In the genomic region with DNA sequence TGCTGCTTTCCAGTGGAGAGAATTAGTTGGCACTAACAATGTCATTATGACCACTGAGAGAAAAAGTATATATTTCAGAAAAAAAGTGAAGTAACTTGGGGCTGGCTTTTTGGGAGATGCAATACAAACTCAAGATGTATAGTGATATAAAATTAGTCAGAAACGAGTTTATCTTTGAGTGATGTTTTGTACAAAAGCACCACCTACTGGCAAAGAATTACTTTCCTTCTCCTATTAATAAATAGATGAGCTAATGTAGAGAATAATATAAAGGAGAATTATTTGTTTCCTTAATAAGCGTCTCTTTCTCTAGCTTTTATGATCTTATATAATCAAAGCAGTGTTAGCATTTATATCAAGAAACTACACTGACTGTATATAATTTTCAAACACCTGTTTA, we compare ENCODE assay signal across 10 cellular contexts.
A peak's percentile ranks its signal among the peaks of the same experiment; 100 is the strongest.
DNase-seq lines count a peak whose midpoint lies in the region; ATAC-seq, FAIRE-seq and TF ChIP-seq lines count a peak whose summit lies in the region.
"Had no signal": no experiment of that assay in that cellular context is flagged by ENCODE, and none has a peak within 500 bp of the region (broad histone marks: within the 10 kb centered on the region; RNA-seq: fewer than 3 reads in every experiment).

No MANE protein-coding gene starts in this region.

- RAD21 ChIA-PET in GM12878 (lab: Charles Lee; ENCODE audit: unreplicated experiment): interaction anchor here (0.7 to 24.9 kb wide), 7 partner anchors 10 to 943 kb away, joined by 3 to 594 read pairs (median 3); no protein-coding TSS in a partner anchor

- peak; percentile 12 for DNase-seq in HT1080 (ENCODE audit: low read depth)
- DNase-seq in GM12878 (ENCODE audit: low read depth, low spot score): no peak
- DNase-seq in right lobe of liver: no peak
- no peak for DNase-seq in activated CD4-positive, CD25-positive, alpha-beta regulatory T cell treated with anti-CD3 and anti-CD28 coated beads, Interleukin-2, amount 50 U/mL, for 72 hours
- no peak for DNase-seq in T-helper 9 cell
- DNase-seq in pancreas: no peak
- DNase-seq in SK-N-DZ (ENCODE audit: low spot score): no peak

- ATAC-seq in GM12878: peak; percentile 34; the same call in 2 of the 3 replicates
- peak in 1 of 4 donors; percentile 37 for ATAC-seq in right lobe of liver
- no peak for ATAC-seq in pancreas
- ATAC-seq: activated CD4-positive, CD25-positive, alpha-beta regulatory T cell treated with anti-CD3 and anti-CD28 coated beads, Interleukin-2, amount 50 U/mL, for 24 hours had no signal

- no TSS peak for BruUV-seq in GM12878 (replicated peaks; lab: Mats Ljungman, UMichigan)

- no peaks in the 10 kb centered on the region; the same call in none of the 2 replicates for H3K79me2 ChIP-seq in GM12878 (ENCODE audit: control insufficient read depth, insufficient read depth, low read length)
- H3K79me2 ChIP-seq: parathyroid adenoma had no signal

- in situ Hi-C loops in GM12878 (cut with MboI): loop anchor here (5.0 kb wide), 1 partner anchor 1543 kb away; no protein-coding TSS in a partner anchor

- H3K4me1 ChIP-seq in GM12878 (ENCODE audit: control insufficient read depth, insufficient read depth, low read length) (no peaks in the 10 kb centered on the region), right lobe of liver (no peaks in the 10 kb centered on the region), pancreas (no peaks in the 10 kb centered on the region)
- H3K4me1 ChIP-seq: parathyroid adenoma had no signal

- H3K4me3 ChIP-seq in GM12878: no peak overlapping the region
- no peak overlapping the region for H3K4me3 ChIP-seq in right lobe of liver
- H3K4me3 ChIP-seq in pancreas: no peak overlapping the region

- intact Hi-C loops in GM12878 (cut with micrococcal nuclease; ENCODE audit: unreplicated experiment): loop anchor here (10.0 kb wide), 1 partner anchor 1211 kb away; no protein-coding TSS in a partner anchor
- intact Hi-C loops in right lobe of liver (cut with DNase I): no loop called here
- intact Hi-C loops in pancreas (cut with DNase I): no loop called here

- no peak overlapping the region for H3K4me2 ChIP-seq in GM12878 (ENCODE audit: control insufficient read depth, insufficient read depth)

- no peak overlapping the region for H3K27ac ChIP-seq in C4-2B
- no peak overlapping the region for H3K27ac ChIP-seq in GM12878 (ENCODE audit: control insufficient read depth, insufficient read depth)
- no peak overlapping the region for H3K27ac ChIP-seq in right lobe of liver
- H3K27ac ChIP-seq in pancreas: no peak overlapping the region
- H3K27ac ChIP-seq: parathyroid adenoma had no signal

- TF ChIP-seq CTCF in C4-2B (conservative IDR thresholded peaks at IDR 0.05) (peak; percentile 72), GM12878 (IDR thresholded peaks at IDR 0.05 in 2 of 3, conservative IDR thresholded peaks at IDR 0.05 in 1 of 3; ENCODE audit: control insufficient read depth in 2 of 3, extremely low read depth in 1 of 3, insufficient read depth in 1 of 3, low read depth in 3 of 3, low read length in 3 of 3) (peak in 1 of 3 experiments; percentile 13; a peak in 2 of 6 replicates), right lobe of liver (IDR thresholded peaks at IDR 0.05) (peak; percentile 25 to 49 (median 39)), pancreas (IDR thresholded peaks at IDR 0.05) (no peak)

- H2AFZ ChIP-seq in GM12878 (ENCODE audit: control insufficient read depth, low read depth, low read length): no peak overlapping the region
- H2AFZ ChIP-seq: parathyroid adenoma had no signal

- CTCF ChIA-PET in GM12878 (lab: Yijun Ruan, JAX): interaction anchor here (0.6 to 8.1 kb wide), 18 partner anchors 10 to 1545 kb away, joined by 3 to 114 read pairs (median 3); no protein-coding TSS in a partner anchor

- SMC1A ChIA-PET in GM12878 (lab: Charles Lee; ENCODE audit: uncharacterized antibody, unreplicated experiment): interaction anchor here (0.6 to 22.4 kb wide), 13 partner anchors 13 to 1646 kb away, joined by 3 to 591 read pairs (median 3); no protein-coding TSS in a partner anchor

- 52% methylated on average over 2 of the region's 2 CpGs for WGBS in GM12878 (ENCODE audit: insufficient coverage, insufficient replicate concordance, low lambda C conversion rate, missing lambda C conversion rate)
- WGBS in right lobe of liver (ENCODE audit: insufficient coverage, low coverage, low lambda C conversion rate, missing lambda C conversion rate): 11% methylated on average over 2 of the region's 2 CpGs
- WGBS in pancreas, 2 donors: 17 to 22% methylated on average over 2 of the region's 2 CpGs

- POLR2A ChIA-PET in GM12878 (lab: Charles Lee): no interaction called here

- FAIRE-seq in GM12878 (lab: Jason Lieb, UNC) (no peak), pancreas (lab: Jason Lieb, UNC) (no peak)

- H3K36me3 ChIP-seq in GM12878 (ENCODE audit: control insufficient read depth in 2 of 2, insufficient read depth in 2 of 2, low read length in 1 of 2): peaks cover 11 to 37% of the 10 kb centered on the region in 2 experiments
- H3K36me3 ChIP-seq in right lobe of liver: peaks cover 0 to 4% (median 2%) of the 10 kb centered on the region in 4 donors
- no peaks in the 10 kb centered on the region for H3K36me3 ChIP-seq in pancreas

- TF ChIP-seq RAD21 in GM12878 (IDR thresholded peaks at IDR 0.05; ENCODE audit: insufficient read depth, low read depth, low read length): no peak

- TF ChIP-seq POLR2A in GM12878 (IDR thresholded peaks at IDR 0.05; ENCODE audit: low read depth, low read length) (no peak), right lobe of liver (IDR thresholded peaks at IDR 0.05) (no peak)

- TF ChIP-seq EP300 in GM12878 (IDR thresholded peaks at IDR 0.05; ENCODE audit: borderline replicate concordance in 1 of 2, control insufficient read depth in 1 of 2, low read depth in 2 of 2, low read length in 2 of 2): no peak

- H3K9me3 ChIP-seq in GM12878 (replicated peaks; ENCODE audit: control insufficient read depth, insufficient read depth, low read length) (no peaks in the 10 kb centered on the region), right lobe of liver (no peaks in the 10 kb centered on the region), pancreas (no peaks in the 10 kb centered on the region)

- no peak overlapping the region for H3K9ac ChIP-seq in GM12878 (ENCODE audit: control insufficient read depth, insufficient read depth, low read length)
- H3K9ac ChIP-seq: parathyroid adenoma had no signal

- H3K27me3 ChIP-seq in GM12878 (replicated peaks in 1 of 2; ENCODE audit: control insufficient read depth in 2 of 2, insufficient read depth in 2 of 2, low read length in 1 of 2): no peaks in the 10 kb centered on the region
- H3K27me3 ChIP-seq in right lobe of liver: no peaks in the 10 kb centered on the region
- H3K27me3 ChIP-seq in pancreas: peaks cover 0 to 13% (median 0%) of the 10 kb centered on the region in 4 donors

- H4K20me1 ChIP-seq in GM12878 (ENCODE audit: control insufficient read depth, insufficient read depth): no peaks in the 10 kb centered on the region

TF ChIP-seq in GM12878, 131 proteins besides CTCF, POLR2A, EP300 and RAD21:
- no peak for TF ChIP-seq ZNF207 (IDR thresholded peaks at IDR 0.05; ENCODE audit: borderline replicate concordance)
- TF ChIP-seq KDM1A (IDR thresholded peaks at IDR 0.05; ENCODE audit: borderline replicate concordance): no peak
- no peak for TF ChIP-seq CEBPB (IDR thresholded peaks at IDR 0.05; ENCODE audit: borderline replicate concordance in 1 of 2, low read depth in 2 of 2, low read length in 2 of 2)
- TF ChIP-seq CBX5 (IDR thresholded peaks at IDR 0.05; ENCODE audit: low read depth): no peak
- TF ChIP-seq IRF4 (IDR thresholded peaks at IDR 0.05; ENCODE audit: low read depth, low read length): no peak
- TF ChIP-seq, protein P1, sequence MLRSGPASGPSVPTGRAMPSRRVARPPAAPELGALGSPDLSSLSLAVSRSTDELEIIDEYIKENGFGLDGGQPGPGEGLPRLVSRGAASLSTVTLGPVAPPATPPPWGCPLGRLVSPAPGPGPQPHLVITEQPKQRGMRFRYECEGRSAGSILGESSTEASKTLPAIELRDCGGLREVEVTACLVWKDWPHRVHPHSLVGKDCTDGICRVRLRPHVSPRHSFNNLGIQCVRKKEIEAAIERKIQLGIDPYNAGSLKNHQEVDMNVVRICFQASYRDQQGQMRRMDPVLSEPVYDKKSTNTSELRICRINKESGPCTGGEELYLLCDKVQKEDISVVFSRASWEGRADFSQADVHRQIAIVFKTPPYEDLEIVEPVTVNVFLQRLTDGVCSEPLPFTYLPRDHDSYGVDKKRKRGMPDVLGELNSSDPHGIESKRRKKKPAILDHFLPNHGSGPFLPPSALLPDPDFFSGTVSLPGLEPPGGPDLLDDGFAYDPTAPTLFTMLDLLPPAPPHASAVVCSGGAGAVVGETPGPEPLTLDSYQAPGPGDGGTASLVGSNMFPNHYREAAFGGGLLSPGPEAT (IDR thresholded peaks at IDR 0.05; ENCODE audit: low read depth): no peak

Comparison
In these comparisons a context has a peak if more than half of its experiments do, and no peak if none do; other contexts are left out.
1. CTCF ChIP-seq: peak in C4-2B (single experiment) and right lobe of liver (4 of 4); none in pancreas (0 of 4).